Comparison of ENCODE assay signal across 13 cellular contexts in genomic region chr6:106747139-106747538, GRCh38.
DNase-seq lines count a peak whose midpoint lies in the region; ATAC-seq, FAIRE-seq and TF ChIP-seq lines count a peak whose summit lies in the region.
"Had no signal": no experiment of that assay in that cellular context is flagged by ENCODE, and none has a peak within 500 bp of the region (broad histone marks: within the 10 kb centered on the region; RNA-seq: fewer than 3 reads in every experiment).

No MANE protein-coding gene starts in this region.

- CTCF ChIA-PET in PC-3 (lab: Charles Lee), result interaction anchor here (0.5 kb wide), 1 partner anchor 58 kb away, joined by 3 read pairs; no protein-coding TSS in a partner anchor

- intact Hi-C loops in PC-3 (cut with micrococcal nuclease), result loop anchor here (2.0 kb wide), 2 partner anchors 54 to 228 kb away; partner anchors contain the start of gene CD24
- intact Hi-C loops in left colon (cut with DNase I, micrococcal nuclease), result no loop called here
- intact Hi-C loops in aorta (cut with DNase I), result no loop called here
- intact Hi-C loops in pancreas (cut with DNase I), result no loop called here

- H3F3A ChIP-seq in PC-3 (ENCODE audit: low read length, unreplicated experiment), result peaks cover 9% of the 10 kb centered on the region

- H3K27me3 ChIP-seq in PC-3 (ENCODE audit: low read length) (no peaks in the 10 kb centered on the region), aorta (ENCODE audit: control insufficient read depth in 1 of 2, insufficient read depth in 2 of 2, low read length in 1 of 2) (no peaks in the 10 kb centered on the region), pancreas (no peaks in the 10 kb centered on the region)
- H3K27me3 ChIP-seq: testis had no signal

- no TSS peak for BruUV-seq in PC-3 (replicated peaks; lab: Mats Ljungman, UMichigan)

- H3K27ac ChIP-seq in PC-3 (ENCODE audit: low read length), result peak overlapping the region; percentile 99
- H3K27ac ChIP-seq in aorta (ENCODE audit: low read depth in 1 of 2, low read length in 2 of 2), result no peak overlapping the region
- H3K27ac ChIP-seq in pancreas, result peak overlapping the region in 2 of 4 donors; percentile 45 to 54
- H3K27ac ChIP-seq: testis had no signal

- H3K9me3 ChIP-seq in PC-3 (ENCODE audit: low read length) (no peaks in the 10 kb centered on the region), aorta (ENCODE audit: control insufficient read depth, low read length) (peaks cover 1% of the 10 kb centered on the region), pancreas (no peaks in the 10 kb centered on the region)
- H3K9me3 ChIP-seq: testis had no signal

- ATAC-seq in PC-3 (peak; percentile 13; the same call in 1 of the 2 replicates), left colon (peak; percentile 77), aorta (ENCODE audit: low FRiP score) (no peak), pancreas (no peak)
- ATAC-seq: left ventricle myocardium superior; natural killer cell treated with Interleukin-12 subunit alpha and Interleukin-12 subunit beta and Interleukin-15 and Interleukin-18, amount 100 ng/mL, for 72 hours had no signal

- H3K9ac ChIP-seq in PC-3 (ENCODE audit: low read length), result peak overlapping the region; percentile 78

- FAIRE-seq in pancreas (lab: Jason Lieb, UNC), result no peak

- H3K36me3 ChIP-seq in PC-3 (ENCODE audit: low read depth, low read length), result no peaks in the 10 kb centered on the region
- no peaks in the 10 kb centered on the region for H3K36me3 ChIP-seq in aorta (ENCODE audit: control insufficient read depth in 1 of 2, insufficient read depth in 2 of 2, low read length in 1 of 2)
- H3K36me3 ChIP-seq in pancreas, result no peaks in the 10 kb centered on the region

- H2AFZ ChIP-seq in PC-3 (ENCODE audit: low read length), result no peak overlapping the region

- DNase-seq in COR-L47 (lab: John Stamatoyannopoulos, UW) (peak; percentile 29), NCI-H2029 treated with DMSO at 0.1 percent for 48 hours (lab: John Stamatoyannopoulos, UW) (peak; percentile 36), PC-3 (peak; percentile 48), left colon (peak in 1 of 2 donors; percentile 60), hypothalamus (lab: John Stamatoyannopoulos, UW) (no peak), aorta (no peak), pancreas (no peak), globus pallidus (ENCODE audit: low spot score) (no peak)
- DNase-seq: activated CD4-positive, CD25-positive, alpha-beta regulatory T cell treated with anti-CD3 and anti-CD28 coated beads, Interleukin-2, amount 50 U/mL, for 72 hours; left ventricle myocardium superior; NCI-H446; testis had no signal

- H3K4me2 ChIP-seq in PC-3 (ENCODE audit: low read length), result peak overlapping the region; percentile 79

- no peaks in the 10 kb centered on the region for H4K20me1 ChIP-seq in PC-3 (ENCODE audit: low read length)

- no peaks in the 10 kb centered on the region for H3K79me2 ChIP-seq in PC-3 (ENCODE audit: low read length)

- peaks cover 64% of the 10 kb centered on the region for H3K4me1 ChIP-seq in PC-3 (ENCODE audit: insufficient read depth, low read length)
- H3K4me1 ChIP-seq in aorta (ENCODE audit: control insufficient read depth in 1 of 2, insufficient read depth in 2 of 2, low read length in 2 of 2), result no peaks in the 10 kb centered on the region
- H3K4me1 ChIP-seq in pancreas, result peaks cover 26 to 49% (median 36%) of the 10 kb centered on the region in 3 donors
- H3K4me1 ChIP-seq: testis had no signal

- POLR2A ChIA-PET in PC-3 (lab: Charles Lee; ENCODE audit: unreplicated experiment), result interaction anchor here (0.6 kb wide), 1 partner anchor 148 kb away, joined by 3 read pairs; no protein-coding TSS in a partner anchor

- 91 to 93% methylated on average over 1 of the region's 1 CpG for WGBS in aorta, 2 donors
- 88 to 89% methylated on average over 1 of the region's 1 CpG for WGBS in pancreas, 2 donors

- peak overlapping the region; percentile 44; the same call in 1 of the 2 replicates for H3K4me3 ChIP-seq in PC-3 (ENCODE audit: low read length)
- H3K4me3 ChIP-seq in aorta (ENCODE audit: low read length in 2 of 2), result no peak overlapping the region
- no peak overlapping the region for H3K4me3 ChIP-seq in pancreas
- H3K4me3 ChIP-seq: testis had no signal

- no peak for TF ChIP-seq CTCF in PC-3 (conservative IDR thresholded peaks at IDR 0.05; ENCODE audit: low read depth, low read length)
- no peak for TF ChIP-seq CTCF in pancreas (IDR thresholded peaks at IDR 0.05)

- no peaks in the 10 kb centered on the region for H3K9me2 ChIP-seq in PC-3 (replicated peaks; ENCODE audit: low read length)

Comparison
In these comparisons a context has a peak if more than half of its experiments do, and no peak if none do; other contexts are left out.
1. DNase-seq: peak in COR-L47 (single experiment), NCI-H2029 treated with DMSO at 0.1 percent for 48 hours (single experiment) and PC-3 (single experiment); none in hypothalamus (0 of 51), aorta (0 of 2), pancreas (0 of 6) and globus pallidus (single experiment).
2. ATAC-seq: peak in PC-3 (single experiment) and left colon (single experiment); none in aorta (single experiment) and pancreas (0 of 4).